21 cellular contexts compared by ENCODE assay signal in genomic region chr10:119279441-119279840, GRCh38.
"Had no signal": no experiment of that assay in that cellular context is flagged by ENCODE, and none has a peak within 500 bp of the region (broad histone marks: within the 10 kb centered on the region; RNA-seq: fewer than 3 reads in every experiment).

No MANE protein-coding gene starts in this region.

- DNase-seq: activated CD4-positive, alpha-beta T cell treated with anti-CD3 and anti-CD28 coated beads, Interleukin-2, amount 10 ng/mL, durations not matched to agents 7 days and 5 days; activated CD8-positive, alpha-beta memory T cell treated with anti-CD3 and anti-CD28 coated beads, Interleukin-2, amount 50 U/mL, for 4 hours; activated effector memory CD4-positive, alpha-beta T cell treated with Interleukin-2 at 50 U/mL for 16 hours; activated T-cell treated with anti-CD3 and anti-CD28 coated beads, Interleukin-2, amount 50 U/mL, for 48 hours; amygdala; body of pancreas; endodermal cell; foreskin fibroblast; head of caudate nucleus; kidney; left lung; retina; stimulated activated CD4-positive, alpha-beta T cell treated with anti-CD3 and anti-CD28 coated beads, Interleukin-2, amount 100 ng/mL, for 48 hours; stimulated activated naive CD8-positive, alpha-beta T cell treated with anti-CD3 and anti-CD28 coated beads, Interleukin-15, amount 100 ng/mL, for 72 hours; T-cell; trophoblast cell had no signal

- H3K27ac ChIP-seq: body of pancreas, epithelial cell of prostate, left lung had no signal

- H3K27ac Mint-ChIP-seq: activated CD4-positive, alpha-beta T cell treated with anti-CD3 and anti-CD28 coated beads, Interleukin-2, amount 10 ng/mL, durations not matched to agents 7 days and 5 days; activated naive CD8-positive, alpha-beta T cell; endodermal cell; stimulated activated naive CD8-positive, alpha-beta T cell treated with anti-CD3 and anti-CD28 coated beads, Interleukin-15, amount 100 ng/mL, for 72 hours had no signal

- H3K9me3 ChIP-seq: body of pancreas, left lung had no signal

- H3K27me3 Mint-ChIP-seq: activated CD4-positive, alpha-beta T cell treated with anti-CD3 and anti-CD28 coated beads, Interleukin-2, amount 10 ng/mL, durations not matched to agents 7 days and 5 days; activated naive CD8-positive, alpha-beta T cell; stimulated activated naive CD8-positive, alpha-beta T cell treated with anti-CD3 and anti-CD28 coated beads, Interleukin-15, amount 100 ng/mL, for 72 hours; T-cell had no signal

- H3K4me3 ChIP-seq: body of pancreas, left lung had no signal

- H3K9me3 Mint-ChIP-seq: activated CD4-positive, alpha-beta T cell treated with anti-CD3 and anti-CD28 coated beads, Interleukin-2, amount 10 ng/mL, durations not matched to agents 7 days and 5 days; endodermal cell; stimulated activated naive CD8-positive, alpha-beta T cell treated with anti-CD3 and anti-CD28 coated beads, Interleukin-15, amount 100 ng/mL, for 72 hours; T-cell had no signal

- H3K36me3 ChIP-seq: left lung had no signal

- H3K4me3 Mint-ChIP-seq: activated CD4-positive, alpha-beta T cell treated with anti-CD3 and anti-CD28 coated beads, Interleukin-2, amount 10 ng/mL, durations not matched to agents 7 days and 5 days; activated naive CD8-positive, alpha-beta T cell; endodermal cell; nephron; stimulated activated naive CD8-positive, alpha-beta T cell treated with anti-CD3 and anti-CD28 coated beads, Interleukin-15, amount 100 ng/mL, for 72 hours; T-cell had no signal

- ATAC-seq: activated CD4-positive, CD25-positive, alpha-beta regulatory T cell treated with anti-CD3 and anti-CD28 coated beads, Interleukin-2, amount 50 U/mL, for 24 hours; body of pancreas; left lung; SK-N-SH treated with all-trans-retinoic acid at 6 μM for 48 hours; stimulated activated naive CD8-positive, alpha-beta T cell treated with anti-CD3 and anti-CD28 coated beads, Interleukin-15, amount 100 ng/mL, for 72 hours; T-cell had no signal

- H3K27me3 ChIP-seq: body of pancreas, left lung had no signal
